In the genomic region with DNA sequence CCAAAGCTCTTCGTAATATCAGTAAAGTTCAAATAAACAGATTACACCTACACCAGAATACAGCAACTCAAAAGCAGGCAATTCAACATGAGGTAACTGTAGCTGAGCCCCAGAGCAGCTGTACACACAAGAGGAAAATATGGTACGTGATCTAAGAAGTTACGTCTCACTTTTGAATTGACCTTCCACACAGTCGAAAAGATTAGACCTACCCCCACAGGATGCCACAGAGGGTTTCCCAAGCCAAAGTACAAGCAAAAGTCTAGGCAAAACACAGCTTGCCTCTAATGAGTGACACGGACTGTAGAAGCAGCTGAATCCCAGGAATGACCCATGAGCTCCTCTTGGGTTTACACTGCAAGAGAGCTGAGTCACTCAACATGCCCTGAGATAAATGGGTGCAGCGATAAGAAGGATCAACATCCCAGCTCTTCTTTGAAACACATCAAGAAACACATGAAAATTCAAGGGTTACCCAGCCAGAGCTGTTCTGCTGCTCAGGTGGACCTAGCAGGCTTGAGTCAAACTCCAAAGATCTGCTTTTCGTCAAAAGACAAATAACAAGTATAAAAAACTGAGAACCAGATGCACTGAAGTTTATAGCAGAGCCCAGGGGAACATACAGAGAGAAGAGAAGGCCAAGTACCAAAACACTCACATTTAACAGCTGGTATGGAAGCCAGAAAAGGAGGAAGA, we compare ENCODE assay signal across 1 cellular context.
A peak's percentile ranks its signal among the peaks of the same experiment; 100 is the strongest.
TF ChIP-seq lines count a peak whose summit lies in the region.

No MANE protein-coding gene starts in this region.

TF ChIP-seq in HepG2, 621 proteins besides CTCF, POLR2A, EP300 and RAD21 (continued from another document and continues in another):
- TF ChIP-seq, protein P1, sequence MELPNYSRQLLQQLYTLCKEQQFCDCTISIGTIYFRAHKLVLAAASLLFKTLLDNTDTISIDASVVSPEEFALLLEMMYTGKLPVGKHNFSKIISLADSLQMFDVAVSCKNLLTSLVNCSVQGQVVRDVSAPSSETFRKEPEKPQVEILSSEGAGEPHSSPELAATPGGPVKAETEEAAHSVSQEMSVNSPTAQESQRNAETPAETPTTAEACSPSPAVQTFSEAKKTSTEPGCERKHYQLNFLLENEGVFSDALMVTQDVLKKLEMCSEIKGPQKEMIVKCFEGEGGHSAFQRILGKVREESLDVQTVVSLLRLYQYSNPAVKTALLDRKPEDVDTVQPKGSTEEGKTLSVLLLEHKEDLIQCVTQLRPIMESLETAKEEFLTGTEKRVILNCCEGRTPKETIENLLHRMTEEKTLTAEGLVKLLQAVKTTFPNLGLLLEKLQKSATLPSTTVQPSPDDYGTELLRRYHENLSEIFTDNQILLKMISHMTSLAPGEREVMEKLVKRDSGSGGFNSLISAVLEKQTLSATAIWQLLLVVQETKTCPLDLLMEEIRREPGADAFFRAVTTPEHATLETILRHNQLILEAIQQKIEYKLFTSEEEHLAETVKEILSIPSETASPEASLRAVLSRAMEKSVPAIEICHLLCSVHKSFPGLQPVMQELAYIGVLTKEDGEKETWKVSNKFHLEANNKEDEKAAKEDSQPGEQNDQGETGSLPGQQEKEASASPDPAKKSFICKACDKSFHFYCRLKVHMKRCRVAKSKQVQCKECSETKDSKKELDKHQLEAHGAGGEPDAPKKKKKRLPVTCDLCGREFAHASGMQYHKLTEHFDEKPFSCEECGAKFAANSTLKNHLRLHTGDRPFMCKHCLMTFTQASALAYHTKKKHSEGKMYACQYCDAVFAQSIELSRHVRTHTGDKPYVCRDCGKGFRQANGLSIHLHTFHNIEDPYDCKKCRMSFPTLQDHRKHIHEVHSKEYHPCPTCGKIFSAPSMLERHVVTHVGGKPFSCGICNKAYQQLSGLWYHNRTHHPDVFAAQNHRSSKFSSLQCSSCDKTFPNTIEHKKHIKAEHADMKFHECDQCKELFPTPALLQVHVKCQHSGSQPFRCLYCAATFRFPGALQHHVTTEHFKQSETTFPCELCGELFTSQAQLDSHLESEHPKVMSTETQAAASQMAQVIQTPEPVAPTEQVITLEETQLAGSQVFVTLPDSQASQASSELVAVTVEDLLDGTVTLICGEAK (IDR thresholded peaks at IDR 0.05): no peak
- TF ChIP-seq, protein P1 (CRISPR knock-in tag; IDR thresholded peaks at IDR 0.05): no peak; the same call in 1 of the 2 replicates
- TF ChIP-seq ZNF34 (CRISPR knock-in tag; IDR thresholded peaks at IDR 0.05; ENCODE audit: borderline replicate concordance) (no peak), ZNF709 (CRISPR knock-in tag; IDR thresholded peaks at IDR 0.05) (no peak), NRL (CRISPR knock-in tag; IDR thresholded peaks at IDR 0.05; ENCODE audit: borderline replicate concordance) (no peak), EHMT2 (IDR thresholded peaks at IDR 0.05; ENCODE audit: borderline replicate concordance, low read depth, low read length) (peak; percentile 21; the same call in 1 of the 2 replicates), HHEX (CRISPR knock-in tag; IDR thresholded peaks at IDR 0.05) (no peak), ATAD3A (CRISPR knock-in tag; IDR thresholded peaks at IDR 0.05) (no peak), ZNF589 (CRISPR knock-in tag; conservative IDR thresholded peaks at IDR 0.05) (no peak; the same call in 1 of the 2 replicates), MEF2D (CRISPR knock-in tag; IDR thresholded peaks at IDR 0.05) (peak; percentile 82), ZSCAN29 (CRISPR knock-in tag; conservative IDR thresholded peaks at IDR 0.05) (no peak; the same call in 1 of the 2 replicates), NR2F2 (IDR thresholded peaks at IDR 0.05; ENCODE audit: borderline replicate concordance, low read depth) (peak; percentile 69; the same call in 1 of the 2 replicates), NCOA2 (CRISPR knock-in tag; IDR thresholded peaks at IDR 0.05) (peak; percentile 80), ZZZ3 (CRISPR knock-in tag; IDR thresholded peaks at IDR 0.05; ENCODE audit: borderline replicate concordance) (no peak), MIER3 (CRISPR knock-in tag; IDR thresholded peaks at IDR 0.05; ENCODE audit: borderline replicate concordance) (no peak), ISX (CRISPR knock-in tag; conservative IDR thresholded peaks at IDR 0.05) (no peak), ZNF598 (CRISPR knock-in tag; IDR thresholded peaks at IDR 0.05; ENCODE audit: borderline replicate concordance) (no peak), EED (CRISPR knock-in tag; IDR thresholded peaks at IDR 0.05) (no peak), PRPF4 (IDR thresholded peaks at IDR 0.05; ENCODE audit: low read depth, low read length, poor library complexity, severe bottlenecking) (no peak), PCBP2 (optimal IDR thresholded peaks at IDR 0.05; ENCODE audit: low read depth, low read length, poor library complexity, severe bottlenecking) (no peak), ZNF136 (CRISPR knock-in tag; IDR thresholded peaks at IDR 0.05; ENCODE audit: low read depth) (no peak), ZNF766 (CRISPR knock-in tag; IDR thresholded peaks at IDR 0.05; ENCODE audit: borderline replicate concordance) (no peak)
- TF ChIP-seq, protein P2, sequence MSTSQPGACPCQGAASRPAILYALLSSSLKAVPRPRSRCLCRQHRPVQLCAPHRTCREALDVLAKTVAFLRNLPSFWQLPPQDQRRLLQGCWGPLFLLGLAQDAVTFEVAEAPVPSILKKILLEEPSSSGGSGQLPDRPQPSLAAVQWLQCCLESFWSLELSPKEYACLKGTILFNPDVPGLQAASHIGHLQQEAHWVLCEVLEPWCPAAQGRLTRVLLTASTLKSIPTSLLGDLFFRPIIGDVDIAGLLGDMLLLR (CRISPR knock-in tag; IDR thresholded peaks at IDR 0.05): no peak
- TF ChIP-seq, protein P3, sequence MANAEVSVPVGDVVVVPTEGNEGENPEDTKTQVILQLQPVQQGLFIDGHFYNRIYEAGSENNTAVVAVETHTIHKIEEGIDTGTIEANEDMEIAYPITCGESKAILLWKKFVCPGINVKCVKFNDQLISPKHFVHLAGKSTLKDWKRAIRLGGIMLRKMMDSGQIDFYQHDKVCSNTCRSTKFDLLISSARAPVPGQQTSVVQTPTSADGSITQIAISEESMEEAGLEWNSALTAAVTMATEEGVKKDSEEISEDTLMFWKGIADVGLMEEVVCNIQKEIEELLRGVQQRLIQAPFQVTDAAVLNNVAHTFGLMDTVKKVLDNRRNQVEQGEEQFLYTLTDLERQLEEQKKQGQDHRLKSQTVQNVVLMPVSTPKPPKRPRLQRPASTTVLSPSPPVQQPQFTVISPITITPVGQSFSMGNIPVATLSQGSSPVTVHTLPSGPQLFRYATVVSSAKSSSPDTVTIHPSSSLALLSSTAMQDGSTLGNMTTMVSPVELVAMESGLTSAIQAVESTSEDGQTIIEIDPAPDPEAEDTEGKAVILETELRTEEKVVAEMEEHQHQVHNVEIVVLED (CRISPR knock-in tag; IDR thresholded peaks at IDR 0.05; ENCODE audit: borderline replicate concordance): no peak
- TF ChIP-seq, protein P4, sequence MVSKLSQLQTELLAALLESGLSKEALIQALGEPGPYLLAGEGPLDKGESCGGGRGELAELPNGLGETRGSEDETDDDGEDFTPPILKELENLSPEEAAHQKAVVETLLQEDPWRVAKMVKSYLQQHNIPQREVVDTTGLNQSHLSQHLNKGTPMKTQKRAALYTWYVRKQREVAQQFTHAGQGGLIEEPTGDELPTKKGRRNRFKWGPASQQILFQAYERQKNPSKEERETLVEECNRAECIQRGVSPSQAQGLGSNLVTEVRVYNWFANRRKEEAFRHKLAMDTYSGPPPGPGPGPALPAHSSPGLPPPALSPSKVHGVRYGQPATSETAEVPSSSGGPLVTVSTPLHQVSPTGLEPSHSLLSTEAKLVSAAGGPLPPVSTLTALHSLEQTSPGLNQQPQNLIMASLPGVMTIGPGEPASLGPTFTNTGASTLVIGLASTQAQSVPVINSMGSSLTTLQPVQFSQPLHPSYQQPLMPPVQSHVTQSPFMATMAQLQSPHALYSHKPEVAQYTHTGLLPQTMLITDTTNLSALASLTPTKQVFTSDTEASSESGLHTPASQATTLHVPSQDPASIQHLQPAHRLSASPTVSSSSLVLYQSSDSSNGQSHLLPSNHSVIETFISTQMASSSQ (IDR thresholded peaks at IDR 0.05; ENCODE audit: low read depth): peak; percentile 69
- TF ChIP-seq, protein P4 (CRISPR knock-in tag; IDR thresholded peaks at IDR 0.05; ENCODE audit: borderline replicate concordance): no peak; the same call in 1 of the 2 replicates
- TF ChIP-seq, protein P5, sequence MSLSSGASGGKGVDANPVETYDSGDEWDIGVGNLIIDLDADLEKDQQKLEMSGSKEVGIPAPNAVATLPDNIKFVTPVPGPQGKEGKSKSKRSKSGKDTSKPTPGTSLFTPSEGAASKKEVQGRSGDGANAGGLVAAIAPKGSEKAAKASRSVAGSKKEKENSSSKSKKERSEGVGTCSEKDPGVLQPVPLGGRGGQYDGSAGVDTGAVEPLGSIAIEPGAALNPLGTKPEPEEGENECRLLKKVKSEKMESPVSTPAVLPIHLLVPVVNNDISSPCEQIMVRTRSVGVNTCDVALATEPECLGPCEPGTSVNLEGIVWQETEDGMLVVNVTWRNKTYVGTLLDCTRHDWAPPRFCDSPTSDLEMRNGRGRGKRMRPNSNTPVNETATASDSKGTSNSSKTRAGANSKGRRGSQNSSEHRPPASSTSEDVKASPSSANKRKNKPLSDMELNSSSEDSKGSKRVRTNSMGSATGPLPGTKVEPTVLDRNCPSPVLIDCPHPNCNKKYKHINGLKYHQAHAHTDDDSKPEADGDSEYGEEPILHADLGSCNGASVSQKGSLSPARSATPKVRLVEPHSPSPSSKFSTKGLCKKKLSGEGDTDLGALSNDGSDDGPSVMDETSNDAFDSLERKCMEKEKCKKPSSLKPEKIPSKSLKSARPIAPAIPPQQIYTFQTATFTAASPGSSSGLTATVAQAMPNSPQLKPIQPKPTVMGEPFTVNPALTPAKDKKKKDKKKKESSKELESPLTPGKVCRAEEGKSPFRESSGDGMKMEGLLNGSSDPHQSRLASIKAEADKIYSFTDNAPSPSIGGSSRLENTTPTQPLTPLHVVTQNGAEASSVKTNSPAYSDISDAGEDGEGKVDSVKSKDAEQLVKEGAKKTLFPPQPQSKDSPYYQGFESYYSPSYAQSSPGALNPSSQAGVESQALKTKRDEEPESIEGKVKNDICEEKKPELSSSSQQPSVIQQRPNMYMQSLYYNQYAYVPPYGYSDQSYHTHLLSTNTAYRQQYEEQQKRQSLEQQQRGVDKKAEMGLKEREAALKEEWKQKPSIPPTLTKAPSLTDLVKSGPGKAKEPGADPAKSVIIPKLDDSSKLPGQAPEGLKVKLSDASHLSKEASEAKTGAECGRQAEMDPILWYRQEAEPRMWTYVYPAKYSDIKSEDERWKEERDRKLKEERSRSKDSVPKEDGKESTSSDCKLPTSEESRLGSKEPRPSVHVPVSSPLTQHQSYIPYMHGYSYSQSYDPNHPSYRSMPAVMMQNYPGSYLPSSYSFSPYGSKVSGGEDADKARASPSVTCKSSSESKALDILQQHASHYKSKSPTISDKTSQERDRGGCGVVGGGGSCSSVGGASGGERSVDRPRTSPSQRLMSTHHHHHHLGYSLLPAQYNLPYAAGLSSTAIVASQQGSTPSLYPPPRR (CRISPR knock-in tag; IDR thresholded peaks at IDR 0.05; ENCODE audit: borderline replicate concordance): peak; percentile 85; the same call in 1 of the 2 replicates
- TF ChIP-seq, protein P6, sequence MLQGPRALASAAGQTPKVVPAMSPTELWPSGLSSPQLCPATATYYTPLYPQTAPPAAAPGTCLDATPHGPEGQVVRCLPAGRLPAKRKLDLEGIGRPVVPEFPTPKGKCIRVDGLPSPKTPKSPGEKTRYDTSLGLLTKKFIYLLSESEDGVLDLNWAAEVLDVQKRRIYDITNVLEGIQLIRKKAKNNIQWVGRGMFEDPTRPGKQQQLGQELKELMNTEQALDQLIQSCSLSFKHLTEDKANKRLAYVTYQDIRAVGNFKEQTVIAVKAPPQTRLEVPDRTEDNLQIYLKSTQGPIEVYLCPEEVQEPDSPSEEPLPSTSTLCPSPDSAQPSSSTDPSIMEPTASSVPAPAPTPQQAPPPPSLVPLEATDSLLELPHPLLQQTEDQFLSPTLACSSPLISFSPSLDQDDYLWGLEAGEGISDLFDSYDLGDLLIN (CRISPR knock-in tag; IDR thresholded peaks at IDR 0.05; ENCODE audit: borderline replicate concordance): no peak
